In genomic region chr2:174248187-174248997, GRCh38 we compare ENCODE assay signal across 8 cellular contexts. TPM values are rescaled to one million over a fixed set of nuclear protein-coding genes. Genes with fewer than 3 reads are reported as not detected.
DNase-seq lines count a peak whose midpoint lies in the region; ATAC-seq and TF ChIP-seq lines count a peak whose summit lies in the region.

Gene OLA1 (minus strand): TSS chr2:174248532. CDS start chr2:174246815, 1,717 bp downstream.

- peak within 1 kb of the TSS; percentile 89 to 90 for H3K27ac ChIP-seq in lung (ENCODE audit: low read depth in 1 of 2, low read length in 1 of 2)

- TF ChIP-seq CTCF in lung (IDR thresholded peaks at IDR 0.05; ENCODE audit: control extremely low read depth, extremely low read depth), result no peak

- peaks cover 0 to 3% of the 10 kb centered on the region in 2 donors for H3K36me3 ChIP-seq in lung (ENCODE audit: control insufficient read depth in 2 of 2, insufficient read depth in 2 of 2, low read length in 2 of 2)

- peak within 1 kb of the TSS; percentile 87 for H3K4me3 ChIP-seq in lung

- ATAC-seq in GM21360 (IDR thresholded peaks at IDR 0.05; ENCODE audit: unreplicated experiment), result peak; percentile 95
- ATAC-seq in lung (ENCODE audit: insufficient read depth, low FRiP score), result peak; percentile 100

- peaks cover 2 to 4% of the 10 kb centered on the region in 2 donors for H3K4me1 ChIP-seq in lung (ENCODE audit: control insufficient read depth in 2 of 2, insufficient read depth in 2 of 2, low read length in 2 of 2)

- H3K9me3 ChIP-seq in lung (ENCODE audit: control insufficient read depth in 2 of 2, insufficient read depth in 1 of 2, low read length in 1 of 2), result no peaks in the 10 kb centered on the region

- WGBS in lung, 2 donors, result 0% methylated on average over 58 to 85 of the region's 85 CpGs

- no peaks in the 10 kb centered on the region for H3K27me3 ChIP-seq in lung (ENCODE audit: control insufficient read depth, insufficient read depth)

- peak; percentile 98 for DNase-seq in COLO668 (lab: John Stamatoyannopoulos, UW; ENCODE audit: unreplicated experiment)
- DNase-seq in HT-29 (ENCODE audit: low spot score), result peak; percentile 96
- DNase-seq in NK-92 treated with Interleukin-12 subunit alpha and Interleukin-12 subunit beta, amount 100 ng/mL, for 24 hours (lab: John Stamatoyannopoulos, UW), result peak; percentile 88
- DNase-seq in activated CD8-positive, alpha-beta memory T cell treated with anti-CD3 and anti-CD28 coated beads for 24 hours, result peak; percentile 98
- peak; percentile 91 for DNase-seq in effector CD4-positive, alpha-beta T cell
- DNase-seq in lung (ENCODE audit: low spot score), result peak; percentile 95
- DNase-seq in stimulated activated CD4-positive, alpha-beta T cell treated with anti-CD3 and anti-CD28 coated beads, TNF-alpha, amount 100 ng/mL, for 24 hours (ENCODE audit: low read depth in 3 of 3), result peak; percentile 89 to 97 (median 96)

RNA-seq across cellular contexts. Expression of gene OLA1, which starts in this region (rescaled TPM):
- 50.7 and 62.9 TPM in 2 replicates for total RNA-seq in HT-29 (2014; rRNA removed; shearing (Covaris generic))
- total RNA-seq in lung, result 10 to 100 TPM; 49.8 to 71.4 TPM
- 10 to 100 TPM; 50.0 to 56.9 TPM for polyA plus RNA-seq in lung

Comparison
In these comparisons a context has a peak if more than half of its experiments do, and no peak if none do; other contexts are left out.
1. Peak in every context shown above with its lines: DNase-seq, ATAC-seq, H3K4me3 ChIP-seq and H3K27ac ChIP-seq.